8 cellular contexts compared by ENCODE assay signal in genomic region chr5:43514816-43515677, GRCh38. TPM values are rescaled to one million over a fixed set of nuclear protein-coding genes. Genes with fewer than 3 reads are reported as not detected.
DNase-seq lines count a peak whose midpoint lies in the region; ATAC-seq, FAIRE-seq and TF ChIP-seq lines count a peak whose summit lies in the region.

TSS of gene C5orf34 (minus strand) at chr5:43515148. CDS start at chr5:43509339, 5,809 bp downstream.

- WGBS in iPS DF 6.9 (ENCODE audit: insufficient coverage, insufficient read length): no CpG with 5 or more reads among the region's 35 CpGs

- no peaks in the 10 kb centered on the region for H3K4me1 ChIP-seq in iPS DF 6.9 (ENCODE audit: control insufficient read depth, insufficient read depth, low read length)
- H3K4me1 ChIP-seq in gastrocnemius medialis: peaks cover 12% of the 10 kb centered on the region in 2 donors

- FAIRE-seq in TTC549 (lab: Jason Lieb, UNC): peak; percentile 54

- peak within 1 kb of the TSS; percentile 91 to 98 (median 94) for H3K4me3 Mint-ChIP-seq in brain

- H3K36me3 ChIP-seq in iPS DF 6.9 (ENCODE audit: control insufficient read depth, insufficient read depth, low read length) (no peaks in the 10 kb centered on the region), gastrocnemius medialis (no peaks in the 10 kb centered on the region)

- H3K27me3 Mint-ChIP-seq in brain: peaks cover 14% of the 10 kb centered on the region

- peak in 1 of 2 experiments; percentile 9 for TF ChIP-seq CTCF in brain (conservative IDR thresholded peaks at IDR 0.05)
- TF ChIP-seq CTCF in gastrocnemius medialis (IDR thresholded peaks at IDR 0.05 in 4 of 5, conservative IDR thresholded peaks at IDR 0.05 in 1 of 5): no peak

- ATAC-seq in HG03064 (IDR thresholded peaks at IDR 0.05; ENCODE audit: low read depth, unreplicated experiment): peak; percentile 97
- ATAC-seq in gastrocnemius medialis: peak; percentile 99 to 100

- H3K27me3 ChIP-seq in iPS DF 6.9 (ENCODE audit: control insufficient read depth, insufficient read depth, low read length) (no peaks in the 10 kb centered on the region), gastrocnemius medialis (no peaks in the 10 kb centered on the region)

- H3K27ac ChIP-seq in iPS DF 6.9 (ENCODE audit: low read length) (no peak within 1 kb of the TSS), gastrocnemius medialis (peak within 1 kb of the TSS; percentile 80 to 90 (median 85))

- H3K4me3 ChIP-seq in iPS DF 6.9 (ENCODE audit: low read length) (peak within 1 kb of the TSS; percentile 61; the same call in 1 of the 2 replicates), gastrocnemius medialis (peak within 1 kb of the TSS; percentile 69 to 83 (median 81))

- peaks cover 0 to 3% (median 0%) of the 10 kb centered on the region in 5 experiments for H3K9me3 Mint-ChIP-seq in brain

- H3K27ac Mint-ChIP-seq in brain: peak within 1 kb of the TSS; percentile 95 to 99 (median 99)

- peak; percentile 76 for TF ChIP-seq POLR2A in GM18526 (IDR thresholded peaks at IDR 0.05; ENCODE audit: extremely low read depth, insufficient read length)
- TF ChIP-seq POLR2A in gastrocnemius medialis (IDR thresholded peaks at IDR 0.05): peak; percentile 40 to 50

- intact Hi-C loops in gastrocnemius medialis (cut with DNase I; ENCODE audit: low total_unique reads): loop anchor here (1.0 to 10.0 kb wide), 3 partner anchors 31 to 200 kb away; partner anchors contain the start of gene HMGCS1

- in situ Hi-C loops in gastrocnemius medialis (cut with MboI; ENCODE audit: low sequenced_read_pairs in 4 of 4): no loop called here

- no peaks in the 10 kb centered on the region for H3K9me3 ChIP-seq in iPS DF 6.9 (ENCODE audit: control insufficient read depth, insufficient read depth, low read length)
- no peaks in the 10 kb centered on the region for H3K9me3 ChIP-seq in gastrocnemius medialis

- H3K36me3 Mint-ChIP-seq in brain: peaks cover 13% of the 10 kb centered on the region

- peaks cover 45% of the 10 kb centered on the region for H3K4me1 Mint-ChIP-seq in brain

- DNase-seq in A172 (ENCODE audit: low spot score) (peak; percentile 96), NCI-H2107 (lab: John Stamatoyannopoulos, UW) (peak; percentile 98), iPS DF 6.9 (ENCODE audit: low read depth, low spot score) (peak; percentile 76), gastrocnemius medialis (peak; percentile 95)

RNA-seq across cellular contexts. Expression of gene C5orf34, which starts in this region (rescaled TPM):
- 13.0 and 18.8 TPM in 2 replicates for total RNA-seq in A172 (2014; rRNA removed; shearing (Covaris generic))
- 3.8 TPM for polyA plus RNA-seq in brain (ENCODE audit: insufficient read depth, low read depth, low replicate concordance)
- under 1 TPM in 3 of 4 donors, not detected in 1; 0.16 to 0.27 (median 0.20) TPM for total RNA-seq in gastrocnemius medialis

Comparison
In these comparisons a context has a peak if more than half of its experiments do, and no peak if none do; other contexts are left out.
1. RNA of gene C5orf34 (total RNA-seq): 13.0 to 18.8 TPM in A172; 0.16 to 0.27 TPM in gastrocnemius medialis; every median in the first group is over 10 times any median in the second.
2. Peak in DNase-seq, ATAC-seq, H3K4me3 ChIP-seq and H3K27ac ChIP-seq in gastrocnemius medialis; RNA of the gene not detected or under 1 TPM.
3. Peak in every context shown above with its lines, with median percentiles within 50 percentile points of each other: DNase-seq.